ENCODE assay signal across 20 cellular contexts in genomic region chr2:46071074-46071473, GRCh38.
DNase-seq lines count a peak whose midpoint lies in the region; ATAC-seq and TF ChIP-seq lines count a peak whose summit lies in the region.
"Had no signal": no experiment of that assay in that cellular context is flagged by ENCODE, and none has a peak within 500 bp of the region (broad histone marks: within the 10 kb centered on the region; RNA-seq: fewer than 3 reads in every experiment).

No MANE protein-coding gene starts in this region.

- peak overlapping the region; percentile 96 for H2BK20ac ChIP-seq in IMR-90 (ENCODE audit: low read depth, low read length)

- H2BK120ac ChIP-seq in IMR-90 (ENCODE audit: low read depth, low read length) (peak overlapping the region; percentile 99), mesenchymal stem cell (ENCODE audit: low read depth, low read length) (no peak overlapping the region)

- peak overlapping the region; percentile 94 for H2BK5ac ChIP-seq in IMR-90 (ENCODE audit: low read depth, low read length, poor library complexity, severe bottlenecking)
- no peak overlapping the region for H2BK5ac ChIP-seq in mesenchymal stem cell (ENCODE audit: low read depth, low read length, poor library complexity, severe bottlenecking)

- H3K56ac ChIP-seq in IMR-90 (ENCODE audit: extremely low read depth, insufficient read depth, low read length), result no peak overlapping the region

- peak overlapping the region; percentile 62 to 95 for H4K8ac ChIP-seq in IMR-90 (ENCODE audit: low read depth in 2 of 2, low read length in 2 of 2)
- no peak overlapping the region for H4K8ac ChIP-seq in mesenchymal stem cell (ENCODE audit: low read length)

- POLR2A ChIA-PET in IMR-90 (lab: Charles Lee; ENCODE audit: unreplicated experiment), result interaction anchor here (0.6 to 0.7 kb wide), 2 partner anchors 16 to 226 kb away, joined by 3 read pairs; partner anchors contain the start of gene EPAS1

- H3K14ac ChIP-seq in IMR-90 (replicated peaks; ENCODE audit: low read depth, low read length) (peak overlapping the region; percentile 92), mesenchymal stem cell (ENCODE audit: low read length in 2 of 2) (no peak overlapping the region)

- TF ChIP-seq RAD21 in IMR-90 (IDR thresholded peaks at IDR 0.05; ENCODE audit: low read length), result no peak

- H3K4me1 ChIP-seq in IMR-90 (ENCODE audit: control insufficient read depth, insufficient read depth, low read length) (peaks cover 33% of the 10 kb centered on the region), mesenchymal stem cell (ENCODE audit: control insufficient read depth, insufficient read depth, low read depth, low read length) (peaks cover 20% of the 10 kb centered on the region), right atrium auricular region (peaks cover 0 to 24% of the 10 kb centered on the region in 2 donors)

- H4K91ac ChIP-seq in IMR-90 (ENCODE audit: insufficient read depth, low read depth, low read length) (peak overlapping the region; percentile 92), mesenchymal stem cell (ENCODE audit: low read length) (no peak overlapping the region)

- peak overlapping the region in 1 of 2 experiments; percentile 68 for H2BK12ac ChIP-seq in mesenchymal stem cell (ENCODE audit: low read length in 2 of 2)

- WGBS in IMR-90 (ENCODE audit: extremely low coverage in 2 of 2, insufficient read length in 1 of 2), 2 experiments, result 100% methylated on average over 1 of the region's 3 CpGs; no CpG with 5 or more reads in 1 of the 2 experiments
- WGBS in mesenchymal stem cell, result 84% methylated on average over 1 of the region's 3 CpGs

- H3K79me1 ChIP-seq in IMR-90 (ENCODE audit: low read depth in 1 of 2, low read length in 2 of 2), result peaks cover 18 to 56% of the 10 kb centered on the region in 2 experiments
- peaks cover 5% of the 10 kb centered on the region for H3K79me1 ChIP-seq in mesenchymal stem cell (replicated peaks; ENCODE audit: low read length, poor library complexity, severe bottlenecking)

- TF ChIP-seq CTCF in IMR-90 (conservative IDR thresholded peaks at IDR 0.05; ENCODE audit: low read depth, low read length) (no peak), right atrium auricular region (IDR thresholded peaks at IDR 0.05) (no peak)

- H3K27me3 ChIP-seq in IMR-90 (ENCODE audit: control insufficient read depth, insufficient read depth, low read length), result no peaks in the 10 kb centered on the region
- H3K27me3 ChIP-seq in mesenchymal stem cell (ENCODE audit: control insufficient read depth in 1 of 2, insufficient read depth in 1 of 2, low read length in 2 of 2), result no peaks in the 10 kb centered on the region
- no peaks in the 10 kb centered on the region for H3K27me3 ChIP-seq in right atrium auricular region
- H3K27me3 ChIP-seq: BE2C had no signal

- in situ Hi-C loops in IMR-90 (cut with MboI; ENCODE audit: low sequenced_read_pairs), result no loop called here

- peaks cover 27% of the 10 kb centered on the region for H3K9me1 ChIP-seq in IMR-90 (ENCODE audit: insufficient read depth, low read length)

- H2AK5ac ChIP-seq in IMR-90 (ENCODE audit: low read depth, low read length), result peak overlapping the region; percentile 96
- H2AK5ac ChIP-seq in mesenchymal stem cell (ENCODE audit: low read length, severe bottlenecking), result no peak overlapping the region

- no peak for TF ChIP-seq POLR2A in IMR-90 (IDR thresholded peaks at IDR 0.05; ENCODE audit: low read depth, low read length)

- no peaks in the 10 kb centered on the region for H3K9me3 Mint-ChIP-seq in activated T-cell treated with anti-CD3 and anti-CD28 coated beads, Interleukin-2, amount 50 U/mL, for 72 hours
- no peaks in the 10 kb centered on the region for H3K9me3 Mint-ChIP-seq in activated T-cell treated with anti-CD3 and anti-CD28 coated beads, Interleukin-2, amount 50 U/mL, for 4 hours
- H3K9me3 Mint-ChIP-seq: CD4-positive, alpha-beta memory T cell; GM23338; H9 had no signal

- H3K4me3 ChIP-seq in IMR-90 (ENCODE audit: insufficient read depth, low read depth, low read length), result no peak overlapping the region
- no peak overlapping the region for H3K4me3 ChIP-seq in mesenchymal stem cell (ENCODE audit: insufficient read depth in 1 of 2, low read depth in 1 of 2, low read length in 2 of 2)
- no peak overlapping the region for H3K4me3 ChIP-seq in right atrium auricular region
- H3K4me3 ChIP-seq: GM23338 had no signal

- no peaks in the 10 kb centered on the region for H3K9me3 ChIP-seq in IMR-90 (ENCODE audit: control insufficient read depth, insufficient read depth, low read length)
- H3K9me3 ChIP-seq in mesenchymal stem cell (ENCODE audit: control insufficient read depth, low read length), result no peaks in the 10 kb centered on the region
- H3K9me3 ChIP-seq in right atrium auricular region, result no peaks in the 10 kb centered on the region
- H3K9me3 ChIP-seq: BE2C had no signal

- H3K4me2 ChIP-seq in IMR-90 (ENCODE audit: low read depth, low read length) (no peak overlapping the region), mesenchymal stem cell (ENCODE audit: low read length, poor library complexity, severe bottlenecking) (no peak overlapping the region)
- H3K4me2 ChIP-seq: GM23338 had no signal

- dilution Hi-C loops in IMR-90 (cut with HindIII; ENCODE audit: low sequenced_read_pairs, unreplicated experiment), result no loop called here

- H3K23ac ChIP-seq in IMR-90 (ENCODE audit: low read depth, low read length) (peak overlapping the region; percentile 80; the same call in 1 of the 2 replicates), mesenchymal stem cell (ENCODE audit: low read length in 2 of 2) (no peak overlapping the region)

- H3K4me1 Mint-ChIP-seq in activated T-cell treated with anti-CD3 and anti-CD28 coated beads, Interleukin-2, amount 50 U/mL, for 72 hours (ENCODE audit: low read depth), result peaks cover 50% of the 10 kb centered on the region
- H3K4me1 Mint-ChIP-seq in activated T-cell treated with anti-CD3 and anti-CD28 coated beads, Interleukin-2, amount 50 U/mL, for 4 hours (ENCODE audit: low read depth), result peaks cover 11% of the 10 kb centered on the region

- intact Hi-C loops in IMR-90 (cut with micrococcal nuclease), result loop anchor here (5.0 kb wide), 1 partner anchor 66 kb away; no protein-coding TSS in a partner anchor

- H3K4ac ChIP-seq in IMR-90 (ENCODE audit: low read depth, low read length), result peak overlapping the region; percentile 99
- H3K4ac ChIP-seq in mesenchymal stem cell (ENCODE audit: low read depth in 1 of 2, low read length in 2 of 2), result peak overlapping the region in 1 of 2 experiments; percentile 24

- no peak for ATAC-seq in activated T-cell treated with anti-CD3 and anti-CD28 coated beads, Interleukin-2, amount 50 U/mL, for 72 hours (replicated peaks in 1 of 2)
- ATAC-seq in activated T-cell treated with anti-CD3 and anti-CD28 coated beads, Interleukin-2, amount 50 U/mL, for 4 hours, result no peak
- ATAC-seq in IMR-90 (ENCODE audit: low read depth) (no peak), HG02852 (IDR thresholded peaks at IDR 0.05; ENCODE audit: unreplicated experiment) (no peak)
- ATAC-seq: GM23338, HCT116 had no signal

- no peak for DNase-seq in activated T-cell treated with anti-CD3 and anti-CD28 coated beads, Interleukin-2, amount 50 U/mL, for 72 hours
- no peak for DNase-seq in activated T-cell treated with anti-CD3 and anti-CD28 coated beads, Interleukin-2, amount 50 U/mL, for 4 hours
- DNase-seq in IMR-90 (no peak), mesenchymal stem cell (no peak), right atrium auricular region (ENCODE audit: low spot score) (no peak)
- DNase-seq: ACHN; AML-193; BE2C; C1 segment of cervical spinal cord; Calu3; CD4-positive, alpha-beta memory T cell; COR-L47; DMS53; DMS79 treated with DMSO at 0.1 percent for 48 hours; GF-D8; H9 had no signal

- CTCF ChIA-PET in IMR-90 (lab: Yijun Ruan, JAX), result interaction anchor here (0.6 to 2.3 kb wide), 4 partner anchors 8 to 94 kb away, joined by 3 to 11 read pairs (median 4); no protein-coding TSS in a partner anchor

- H4K20me1 ChIP-seq in IMR-90 (ENCODE audit: insufficient read depth, low read length), result no peaks in the 10 kb centered on the region

- peaks cover under 1% of the 10 kb centered on the region for H3K27me3 Mint-ChIP-seq in activated T-cell treated with anti-CD3 and anti-CD28 coated beads, Interleukin-2, amount 50 U/mL, for 72 hours (ENCODE audit: low read depth)
- H3K27me3 Mint-ChIP-seq in activated T-cell treated with anti-CD3 and anti-CD28 coated beads, Interleukin-2, amount 50 U/mL, for 4 hours (ENCODE audit: low read depth), result no peaks in the 10 kb centered on the region
- H3K27me3 Mint-ChIP-seq: CD4-positive, alpha-beta memory T cell had no signal

- H2BK15ac ChIP-seq in IMR-90 (ENCODE audit: low read depth, low read length), result peak overlapping the region; percentile 96
- no peak overlapping the region for H2BK15ac ChIP-seq in mesenchymal stem cell (ENCODE audit: low read depth, poor library complexity, severe bottlenecking)

- peaks cover 0 to 2% of the 10 kb centered on the region in 2 donors for H3K36me3 Mint-ChIP-seq in activated T-cell treated with anti-CD3 and anti-CD28 coated beads, Interleukin-2, amount 50 U/mL, for 72 hours (ENCODE audit: insufficient read depth in 2 of 2)
- peaks cover 4% of the 10 kb centered on the region for H3K36me3 Mint-ChIP-seq in activated T-cell treated with anti-CD3 and anti-CD28 coated beads, Interleukin-2, amount 50 U/mL, for 4 hours (ENCODE audit: insufficient read depth)
- H3K36me3 Mint-ChIP-seq: CD4-positive, alpha-beta memory T cell had no signal

- no TSS peak for BruUV-seq in IMR-90 (replicated peaks; lab: Mats Ljungman, UMichigan)

- H3K4me3 Mint-ChIP-seq in activated T-cell treated with anti-CD3 and anti-CD28 coated beads, Interleukin-2, amount 50 U/mL, for 72 hours, result no peak overlapping the region
- no peak overlapping the region for H3K4me3 Mint-ChIP-seq in activated T-cell treated with anti-CD3 and anti-CD28 coated beads, Interleukin-2, amount 50 U/mL, for 4 hours
- H3K4me3 Mint-ChIP-seq: CD4-positive, alpha-beta memory T cell; GM23338; H9 had no signal

- H2AFZ ChIP-seq in IMR-90 (replicated peaks; ENCODE audit: low read length, poor library complexity), result no peak overlapping the region
- H2AFZ ChIP-seq in mesenchymal stem cell (ENCODE audit: low read depth, low read length), result no peak overlapping the region
- H2AFZ ChIP-seq: GM23338 had no signal

- no peak overlapping the region for H2AK9ac ChIP-seq in IMR-90 (replicated peaks; ENCODE audit: low read depth, low read length, poor library complexity)

- H3K27ac ChIP-seq in IMR-90 (ENCODE audit: insufficient read depth, low read length) (peak overlapping the region; percentile 86; the same call in 1 of the 2 replicates), mesenchymal stem cell (ENCODE audit: low read length, poor library complexity, severe bottlenecking) (no peak overlapping the region), right atrium auricular region (no peak overlapping the region)
- H3K27ac ChIP-seq: 22Rv1 had no signal

- H4K5ac ChIP-seq in IMR-90 (ENCODE audit: low read depth, low read length), result peak overlapping the region; percentile 15

- H3K18ac ChIP-seq in IMR-90 (ENCODE audit: low read depth, low read length) (peak overlapping the region; percentile 81), mesenchymal stem cell (ENCODE audit: low read depth in 1 of 2, low read length in 2 of 2) (peak overlapping the region; percentile 50 to 70)

- no peak overlapping the region for H3K9ac ChIP-seq in IMR-90 (ENCODE audit: low read depth, low read length)
- H3K9ac ChIP-seq in mesenchymal stem cell (ENCODE audit: low read length), result no peak overlapping the region

- no peaks in the 10 kb centered on the region for H3K36me3 ChIP-seq in IMR-90 (ENCODE audit: control insufficient read depth, insufficient read depth, low read length)
- peaks cover 0 to 3% of the 10 kb centered on the region in 2 experiments for H3K36me3 ChIP-seq in mesenchymal stem cell (ENCODE audit: control insufficient read depth in 1 of 2, insufficient read depth in 2 of 2, low read depth in 1 of 2, low read length in 2 of 2)
- H3K36me3 ChIP-seq in right atrium auricular region, result no peaks in the 10 kb centered on the region
- H3K36me3 ChIP-seq: BE2C had no signal

- H3K27ac Mint-ChIP-seq in activated T-cell treated with anti-CD3 and anti-CD28 coated beads, Interleukin-2, amount 50 U/mL, for 72 hours, result peak overlapping the region; percentile 44
- H3K27ac Mint-ChIP-seq: CD4-positive, alpha-beta memory T cell; GM23338; H9 had no signal
